In genomic region chr7:51545131-51545530, GRCh38 we compare ENCODE assay signal across 19 cellular contexts.
"Had no signal": no experiment of that assay in that cellular context is flagged by ENCODE, and none has a peak within 500 bp of the region (broad histone marks: within the 10 kb centered on the region; RNA-seq: fewer than 3 reads in every experiment).

No MANE protein-coding gene starts in this region.

- H3K9me3 ChIP-seq: esophagus muscularis mucosa, pancreas, right lobe of liver, uterus had no signal

- H3K36me3 ChIP-seq: esophagus muscularis mucosa, pancreas, right lobe of liver, tibial nerve, uterus, WERI-Rb-1 had no signal

- H3K4me1 ChIP-seq: esophagus muscularis mucosa, pancreas, right lobe of liver, tibial nerve, uterus had no signal

- H3K27ac Mint-ChIP-seq: activated naive CD4-positive, alpha-beta T cell treated with anti-CD3 and anti-CD28 coated beads, Interleukin-2, amount 50 U/mL, for 24 hours; activated T-cell treated with anti-CD3 and anti-CD28 coated beads, Interleukin-2, amount 50 U/mL, for 72 hours; natural killer cell; stimulated activated naive CD8-positive, alpha-beta T cell treated with anti-CD3 and anti-CD28 coated beads, Interleukin-15, Interleukin-2, amounts not matched to agents 100 ng/mL and 50 ng/mL, for 24 hours had no signal

- H3K4me3 Mint-ChIP-seq: activated naive CD4-positive, alpha-beta T cell treated with anti-CD3 and anti-CD28 coated beads, Interleukin-2, amount 50 U/mL, for 24 hours; activated T-cell treated with anti-CD3 and anti-CD28 coated beads, Interleukin-2, amount 50 U/mL, for 72 hours; natural killer cell; stimulated activated naive CD8-positive, alpha-beta T cell treated with anti-CD3 and anti-CD28 coated beads, Interleukin-15, Interleukin-2, amounts not matched to agents 100 ng/mL and 50 ng/mL, for 24 hours had no signal

- H3K36me3 Mint-ChIP-seq: activated naive CD4-positive, alpha-beta T cell treated with anti-CD3 and anti-CD28 coated beads, Interleukin-2, amount 50 U/mL, for 24 hours had no signal

- H3K27ac ChIP-seq: esophagus muscularis mucosa, pancreas, right lobe of liver, tibial nerve, uterus, WERI-Rb-1 had no signal

- ATAC-seq: activated T-cell treated with anti-CD3 and anti-CD28 coated beads, Interleukin-2, amount 50 U/mL, for 72 hours; natural killer cell; pancreas; right lobe of liver had no signal

- H3K4me3 ChIP-seq: esophagus muscularis mucosa, pancreas, right lobe of liver, tibial nerve, uterus had no signal

- H3K27me3 ChIP-seq: esophagus muscularis mucosa, pancreas, right lobe of liver, tibial nerve, uterus had no signal

- H3K27me3 Mint-ChIP-seq: activated naive CD4-positive, alpha-beta T cell treated with anti-CD3 and anti-CD28 coated beads, Interleukin-2, amount 50 U/mL, for 24 hours; stimulated activated naive CD8-positive, alpha-beta T cell treated with anti-CD3 and anti-CD28 coated beads, Interleukin-15, Interleukin-2, amounts not matched to agents 100 ng/mL and 50 ng/mL, for 24 hours had no signal

- H3K4me1 Mint-ChIP-seq: activated naive CD4-positive, alpha-beta T cell treated with anti-CD3 and anti-CD28 coated beads, Interleukin-2, amount 50 U/mL, for 24 hours; natural killer cell had no signal

- DNase-seq: activated CD4-positive, alpha-beta T cell treated with anti-CD3 and anti-CD28 coated beads for 1 hour; activated CD8-positive, alpha-beta memory T cell treated with anti-CD3 and anti-CD28 coated beads for 24 hours; activated CD8-positive, alpha-beta memory T cell treated with anti-CD3 and anti-CD28 coated beads, Interleukin-2, amount 50 U/mL, for 48 hours; activated gamma-delta T cell; activated T-cell treated with anti-CD3 and anti-CD28 coated beads, Interleukin-2, amount 50 U/mL, for 72 hours; effector CD4-positive, alpha-beta T cell; mesendoderm; natural killer cell; pancreas; right lobe of liver; small intestine; stimulated activated CD4-positive, alpha-beta T cell treated with anti-CD3 and anti-CD28 coated beads, Interleukin-15, amount 100 ng/mL, for 24 hours; stimulated activated CD4-positive, alpha-beta T cell treated with anti-CD3 and anti-CD28 coated beads, Interleukin-2, amount 100 ng/mL, for 48 hours; uterus; WERI-Rb-1 had no signal
